ENCODE assay signal across 9 cellular contexts in genomic region chr2:109615637-109616144, GRCh38. TPM values are rescaled to one million over a fixed set of nuclear protein-coding genes. Genes with fewer than 3 reads are reported as not detected.
DNase-seq lines count a peak whose midpoint lies in the region; ATAC-seq and TF ChIP-seq lines count a peak whose summit lies in the region.
"Had no signal": no experiment of that assay in that cellular context is flagged by ENCODE, and none has a peak within 500 bp of the region (broad histone marks: within the 10 kb centered on the region; RNA-seq: fewer than 3 reads in every experiment).

No MANE protein-coding gene starts in this region.

- H3K4me3 ChIP-seq in Panc1 (ENCODE audit: low read depth in 2 of 2, low read length in 2 of 2) (peak overlapping the region; percentile 69 to 88), foreskin fibroblast (ENCODE audit: low read depth in 1 of 2, low read length in 2 of 2) (peak overlapping the region; percentile 53 to 56), ovary (peak overlapping the region; percentile 85)

- H3K27ac ChIP-seq in Panc1 (ENCODE audit: low read length) (peak overlapping the region; percentile 91), ovary (no peak overlapping the region)

- no peak for ATAC-seq in Panc1
- ATAC-seq in HG02870 (IDR thresholded peaks at IDR 0.05; ENCODE audit: unreplicated experiment), result no peak

- H3K36me3 ChIP-seq in Panc1 (ENCODE audit: control insufficient read depth, insufficient read depth, low read length), result peaks cover 3% of the 10 kb centered on the region
- no peaks in the 10 kb centered on the region for H3K36me3 ChIP-seq in ovary

- DNase-seq in Caki2 (ENCODE audit: low read depth), result peak; percentile 55
- DNase-seq in Panc1 (ENCODE audit: low read depth, low spot score), result no peak
- DNase-seq in foreskin fibroblast, result no peak
- DNase-seq in ovary, result peak in 1 of 5 donors; percentile 47
- no peak for DNase-seq in stimulated activated CD4-positive, alpha-beta T cell treated with anti-CD3 and anti-CD28 coated beads, Interleukin-15, amount 100 ng/mL, for 24 hours
- no peak for DNase-seq in GM19240 (ENCODE audit: insufficient read length, low spot score)
- no peak for DNase-seq in H4 (ENCODE audit: low spot score)

- no peaks in the 10 kb centered on the region for H3K9me3 ChIP-seq in Panc1 (ENCODE audit: control insufficient read depth, insufficient read depth, low read depth, low read length)
- H3K9me3 ChIP-seq in ovary, result no peaks in the 10 kb centered on the region

- TF ChIP-seq CTCF in Panc1 (IDR thresholded peaks at IDR 0.05) (peak; percentile 64), foreskin fibroblast (IDR thresholded peaks at IDR 0.05; ENCODE audit: low read depth, low read length) (no peak), ovary (IDR thresholded peaks at IDR 0.05) (no peak)

- in situ Hi-C loops in Caki2 (cut with HindIII; ENCODE audit: low pct_unique_long_range_greater_than_20kb, low sequenced_read_pairs) (no loop called here), Panc1 (cut with HindIII; ENCODE audit: low pct_unique_long_range_greater_than_20kb, low sequenced_read_pairs) (no loop called here)

- 82 to 84% (median 83%) methylated on average over 24 of the region's 24 CpGs for WGBS in ovary, 3 donors

- CTCF ChIA-PET in Panc1 (lab: Charles Lee), result no interaction called here

- no TSS peak for BruUV-seq in Panc1 (replicated peaks; lab: Mats Ljungman, UMichigan)

- TF ChIP-seq EP300 in ovary (IDR thresholded peaks at IDR 0.05), result no peak

- TF ChIP-seq POLR2A in ovary (IDR thresholded peaks at IDR 0.05), result no peak

- intact Hi-C loops in Panc1 (cut with micrococcal nuclease; ENCODE audit: unreplicated experiment) (loop anchor here (5.0 to 10.0 kb wide), 2 partner anchors 47 to 99 kb away; no protein-coding TSS in a partner anchor), ovary (cut with DNase I) (loop anchor here in 3 of 4 donors (2.0 to 10.0 kb wide), 2 partner anchors 59 to 79 kb away; no protein-coding TSS in a partner anchor)

- POLR2A ChIA-PET in Panc1 (lab: Charles Lee), result no interaction called here

- no peaks in the 10 kb centered on the region for H3K27me3 ChIP-seq in Panc1 (ENCODE audit: control insufficient read depth, insufficient read depth, low read length)
- H3K27me3 ChIP-seq in ovary, result no peaks in the 10 kb centered on the region

- H3K4me1 ChIP-seq in Panc1 (ENCODE audit: control insufficient read depth, insufficient read depth, low read length) (peaks cover 20% of the 10 kb centered on the region; the same call in 1 of the 2 replicates), ovary (ENCODE audit: insufficient read depth) (peaks cover 13% of the 10 kb centered on the region)

RNA-seq across cellular contexts. Expression of gene SOWAHC, which starts 1.5 kb away (rescaled TPM):
- total RNA-seq in Caki2 (2014; rRNA removed; shearing (Covaris generic); ENCODE audit: low replicate concordance), result 15.1 and 26.9 TPM in 2 replicates
- 23.4 TPM for total RNA-seq in Panc1 (2021; ENCODE audit: unreplicated experiment)
- polyA plus RNA-seq in Panc1 (2012; ENCODE audit: insufficient read length), result 13.8 TPM
- 10 to 100 TPM; 13.9 to 36.1 (median 17.0) TPM for total RNA-seq in ovary
- polyA plus RNA-seq in ovary, result 1 to 10 TPM; 9.5 to 9.9 TPM
- total RNA-seq in H4 (2014; rRNA removed; shearing (Covaris generic)), result 2.7 and 4.0 TPM in 2 replicates
- polyA plus RNA-seq: IgD-negative memory B cell had no signal

RNA-seq across cellular contexts. Expression of gene SEPTIN10, which starts 1.9 kb away (rescaled TPM):
- total RNA-seq in Caki2 (2014; rRNA removed; shearing (Covaris generic); ENCODE audit: low replicate concordance), result 57.1 and 76.8 TPM in 2 replicates
- 100.0 TPM for total RNA-seq in Panc1 (2021; ENCODE audit: unreplicated experiment)
- 66.2 TPM for polyA plus RNA-seq in Panc1 (2012; ENCODE audit: insufficient read length)
- total RNA-seq in ovary, result 10 to 100 TPM; 71.6 to 93.8 (median 78.0) TPM
- polyA plus RNA-seq in ovary, result 10 to 100 TPM; 48.9 to 59.0 TPM
- total RNA-seq in H4 (2014; rRNA removed; shearing (Covaris generic)), result 34.1 and 44.4 TPM in 2 replicates
